31 cellular contexts compared by ENCODE assay signal in the genomic region with DNA sequence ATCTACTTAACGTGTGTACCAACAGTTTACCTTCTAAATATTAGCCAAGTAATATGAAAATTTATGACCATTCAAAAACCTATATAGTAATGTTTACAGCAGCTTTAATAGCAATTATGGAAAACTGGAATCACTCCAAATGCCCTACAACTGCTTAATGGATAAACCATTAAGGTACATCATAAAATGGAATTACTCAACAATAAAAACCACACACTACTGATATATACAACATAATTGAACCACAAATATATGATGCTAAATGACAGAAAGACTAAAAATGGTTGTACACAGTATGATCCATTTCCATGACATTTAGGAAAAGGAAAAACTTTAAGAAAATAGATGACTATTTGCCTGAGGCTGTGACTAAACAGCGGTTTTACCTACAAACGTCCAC.
"Had no signal": no experiment of that assay in that cellular context is flagged by ENCODE, and none has a peak within 500 bp of the region (broad histone marks: within the 10 kb centered on the region; RNA-seq: fewer than 3 reads in every experiment).

No MANE protein-coding gene starts in this region.

- DNase-seq: activated CD4-positive, alpha-beta T cell treated with anti-CD3 and anti-CD28 coated beads, Interleukin-2, amount 50 U/mL, for 1 hour; activated CD8-positive, alpha-beta T cell treated with anti-CD3 and anti-CD28 coated beads for 36 hours; activated gamma-delta T cell treated with Interleukin-2 at 50 U/mL for 16 hours; activated naive CD4-positive, alpha-beta T cell treated with anti-CD3 and anti-CD28 coated beads, Interleukin-2, amount 50 U/mL, for 16 hours; activated T-cell treated with anti-CD3 and anti-CD28 coated beads, Interleukin-2, amount 50 U/mL, for 4 hours; amygdala; central memory CD4-positive, alpha-beta T cell; heart left ventricle; hypothalamus; immature natural killer cell; kidney; left colon; midbrain; naive thymus-derived CD4-positive, alpha-beta T cell; nucleus accumbens; pancreas; retina; sigmoid colon; stimulated activated CD4-positive, alpha-beta T cell treated with anti-CD3 and anti-CD28 coated beads, Interleukin-1b, Interleukin-23, amount 100 ng/mL, for 48 hours; stimulated activated naive B cell treated with anti-CD40 and anti-IgM and Interleukin-4, amounts not matched to agents 10 μg/mL and 1 μg/mL and 100 μg/mL, for 72 hours; stomach; T1000; thyroid gland; upper lobe of left lung had no signal

- ATAC-seq: activated CD8-positive, alpha-beta T cell treated with anti-CD3 and anti-CD28 coated beads for 36 hours; activated T-cell treated with anti-CD3 and anti-CD28 coated beads, Interleukin-2, amount 50 U/mL, for 4 hours; activated T-helper 17 cell treated with anti-CD3 and anti-CD28 coated beads, Interleukin-2, amount 50 U/mL, for 72 hours; heart left ventricle; left colon; naive thymus-derived CD4-positive, alpha-beta T cell; pancreas; stimulated activated naive B cell treated with anti-CD40 and anti-IgM and Interleukin-4, amounts not matched to agents 10 μg/mL and 1 μg/mL and 100 μg/mL, for 72 hours; WTC11 had no signal

- H3K27ac Mint-ChIP-seq: activated CD8-positive, alpha-beta T cell treated with anti-CD3 and anti-CD28 coated beads for 36 hours; activated T-helper 17 cell treated with anti-CD3 and anti-CD28 coated beads, Interleukin-2, amount 50 U/mL, for 72 hours; immature natural killer cell; memory B cell; naive thymus-derived CD4-positive, alpha-beta T cell; stimulated activated naive B cell treated with anti-CD40 and anti-IgM and Interleukin-4, amounts not matched to agents 10 μg/mL and 1 μg/mL and 100 μg/mL, for 72 hours; WTC11 had no signal

- H3K9me3 Mint-ChIP-seq: neural crest cell, WTC11 had no signal

- H3K4me3 Mint-ChIP-seq: activated CD8-positive, alpha-beta T cell treated with anti-CD3 and anti-CD28 coated beads for 36 hours; activated T-cell treated with anti-CD3 and anti-CD28 coated beads, Interleukin-2, amount 50 U/mL, for 4 hours; activated T-helper 17 cell treated with anti-CD3 and anti-CD28 coated beads, Interleukin-2, amount 50 U/mL, for 72 hours; immature natural killer cell; memory B cell; naive thymus-derived CD4-positive, alpha-beta T cell; neural crest cell; stimulated activated naive B cell treated with anti-CD40 and anti-IgM and Interleukin-4, amounts not matched to agents 10 μg/mL and 1 μg/mL and 100 μg/mL, for 72 hours; WTC11 had no signal

- H3K27me3 ChIP-seq: heart left ventricle, pancreas, sigmoid colon, stomach, thyroid gland, upper lobe of left lung, vagina had no signal

- H3K9me3 ChIP-seq: heart left ventricle, pancreas, prostate gland, sigmoid colon, stomach, thyroid gland, upper lobe of left lung, vagina had no signal

- H3K36me3 ChIP-seq: heart left ventricle, pancreas, prostate gland, sigmoid colon, stomach, thyroid gland, upper lobe of left lung, vagina had no signal

- H3K27ac ChIP-seq: heart left ventricle, pancreas, prostate gland, sigmoid colon, stomach, thyroid gland, upper lobe of left lung, vagina had no signal

- H3K27me3 Mint-ChIP-seq: activated CD8-positive, alpha-beta T cell treated with anti-CD3 and anti-CD28 coated beads for 36 hours; activated T-helper 17 cell treated with anti-CD3 and anti-CD28 coated beads, Interleukin-2, amount 50 U/mL, for 72 hours; memory B cell; naive thymus-derived CD4-positive, alpha-beta T cell; stimulated activated naive B cell treated with anti-CD40 and anti-IgM and Interleukin-4, amounts not matched to agents 10 μg/mL and 1 μg/mL and 100 μg/mL, for 72 hours had no signal

- H3K4me1 Mint-ChIP-seq: activated T-helper 17 cell treated with anti-CD3 and anti-CD28 coated beads, Interleukin-2, amount 50 U/mL, for 72 hours; immature natural killer cell; memory B cell; naive thymus-derived CD4-positive, alpha-beta T cell; neural crest cell; stimulated activated naive B cell treated with anti-CD40 and anti-IgM and Interleukin-4, amounts not matched to agents 10 μg/mL and 1 μg/mL and 100 μg/mL, for 72 hours; WTC11 had no signal

- H3K36me3 Mint-ChIP-seq: immature natural killer cell; memory B cell; naive thymus-derived CD4-positive, alpha-beta T cell; stimulated activated naive B cell treated with anti-CD40 and anti-IgM and Interleukin-4, amounts not matched to agents 10 μg/mL and 1 μg/mL and 100 μg/mL, for 72 hours; WTC11 had no signal

- H3K4me1 ChIP-seq: heart left ventricle, pancreas, prostate gland, sigmoid colon, stomach, thyroid gland, upper lobe of left lung, vagina had no signal

- H3K4me3 ChIP-seq: heart left ventricle, pancreas, prostate gland, sigmoid colon, smooth muscle cell, stomach, thyroid gland, upper lobe of left lung, vagina had no signal
